In genomic region chr1:207839083-207839413, GRCh38 we compare ENCODE assay signal across 17 cellular contexts.
DNase-seq lines count a peak whose midpoint lies in the region; TF ChIP-seq lines count a peak whose summit lies in the region.
"Had no signal": no experiment of that assay in that cellular context is flagged by ENCODE, and none has a peak within 500 bp of the region (broad histone marks: within the 10 kb centered on the region; RNA-seq: fewer than 3 reads in every experiment).

No MANE protein-coding gene starts in this region.

- no peak overlapping the region for H3K4me3 Mint-ChIP-seq in T-helper 2 cell treated with Interferon-gamma antibody and Interleukin-4, amounts not matched to agents 5 μg/mL and 100 μg/mL, for 36 hours
- H3K4me3 Mint-ChIP-seq: activated B cell treated with CpG ODN at 0.5 μM for 24 hours, IgD-negative memory B cell had no signal

- intact Hi-C loops in dorsolateral prefrontal cortex (cut with DNase I), result no loop called here
- intact Hi-C loops in stomach (cut with DNase I; ENCODE audit: low total_unique reads), result no loop called here

- no peaks in the 10 kb centered on the region for H3K27me3 Mint-ChIP-seq in T-helper 2 cell treated with Interferon-gamma antibody and Interleukin-4, amounts not matched to agents 5 μg/mL and 100 μg/mL, for 36 hours (ENCODE audit: low read depth)
- H3K27me3 Mint-ChIP-seq: activated B cell treated with CpG ODN at 0.5 μM for 24 hours, IgD-negative memory B cell had no signal

- H3K27ac Mint-ChIP-seq in T-helper 2 cell treated with Interferon-gamma antibody and Interleukin-4, amounts not matched to agents 5 μg/mL and 100 μg/mL, for 36 hours, result peak overlapping the region; percentile 47
- H3K27ac Mint-ChIP-seq: activated B cell treated with CpG ODN at 0.5 μM for 24 hours had no signal

- H3K4me3 ChIP-seq in dorsolateral prefrontal cortex (peak overlapping the region in 6 of 59 donors; percentile 16 to 34 (median 23)), stomach (no peak overlapping the region)
- H3K4me3 ChIP-seq: SJSA1 had no signal

- H3K4me1 Mint-ChIP-seq in T-helper 2 cell treated with Interferon-gamma antibody and Interleukin-4, amounts not matched to agents 5 μg/mL and 100 μg/mL, for 36 hours (ENCODE audit: low read depth), result peaks cover 31% of the 10 kb centered on the region

- H3K4me1 ChIP-seq in stomach, result peaks cover 26 to 89% (median 61%) of the 10 kb centered on the region in 4 donors
- H3K4me1 ChIP-seq: SJSA1 had no signal

- no peaks in the 10 kb centered on the region for H3K27me3 ChIP-seq in dorsolateral prefrontal cortex
- no peaks in the 10 kb centered on the region for H3K27me3 ChIP-seq in stomach
- H3K27me3 ChIP-seq: SJSA1 had no signal

- H3K36me3 Mint-ChIP-seq in T-helper 2 cell treated with Interferon-gamma antibody and Interleukin-4, amounts not matched to agents 5 μg/mL and 100 μg/mL, for 36 hours (ENCODE audit: low read depth), result peaks cover 43% of the 10 kb centered on the region

- peak overlapping the region in 54 of 59 donors; percentile 26 to 89 (median 75) for H3K27ac ChIP-seq in dorsolateral prefrontal cortex
- peak overlapping the region; percentile 57 to 97 (median 72) for H3K27ac ChIP-seq in stomach
- H3K27ac ChIP-seq: SJSA1 had no signal

- TF ChIP-seq POLR2A in stomach (IDR thresholded peaks at IDR 0.05), result no peak

- H3K36me3 ChIP-seq in stomach, result peaks cover 0 to 28% (median 3%) of the 10 kb centered on the region in 4 donors
- H3K36me3 ChIP-seq: SJSA1 had no signal

- peak; percentile 17 for DNase-seq in SIG-M5 treated with dmso at 0.1 percent for 504 hours (lab: John Stamatoyannopoulos, UW; ENCODE audit: unreplicated experiment)
- no peak for DNase-seq in SIG-M5 (lab: John Stamatoyannopoulos, UW)
- DNase-seq in T-helper 2 cell treated with Interferon-gamma antibody and Interleukin-4, amounts not matched to agents 5 μg/mL and 100 μg/mL, for 36 hours (ENCODE audit: low spot score), result no peak
- no peak for DNase-seq in dorsolateral prefrontal cortex
- no peak for DNase-seq in stomach
- no peak for DNase-seq in stimulated activated CD4-positive, alpha-beta T cell treated with anti-CD3 and anti-CD28 coated beads, Interleukin-4, amount 100 ng/mL, for 4 hours
- DNase-seq in glomerular visceral epithelial cell (ENCODE audit: extremely low spot score), result no peak
- DNase-seq in activated CD8-positive, alpha-beta memory T cell treated with anti-CD3 and anti-CD28 coated beads for 24 hours, result no peak
- DNase-seq: 8988T, activated B cell treated with CpG ODN at 0.5 μM for 24 hours, activated gamma-delta T cell treated with Interleukin-2 at 50 U/mL for 16 hours, cortex of kidney, NCI-H1694 treated with DMSO at 0.1 percent for 48 hours, NCI-H748 treated with DMSO at 0.1 percent for 48 hours, retina had no signal

- TF ChIP-seq CTCF in dorsolateral prefrontal cortex (IDR thresholded peaks at IDR 0.05 in 54 of 56, conservative IDR thresholded peaks at IDR 0.05 in 2 of 56; ENCODE audit: low read depth in 1 of 56, partially characterized antibody in 56 of 56), result no peak
- no peak for TF ChIP-seq CTCF in stomach (IDR thresholded peaks at IDR 0.05)

- H3K9me3 ChIP-seq in stomach, result no peaks in the 10 kb centered on the region
- H3K9me3 ChIP-seq: SJSA1 had no signal

- no peak for TF ChIP-seq EP300 in stomach (IDR thresholded peaks at IDR 0.05)

- no peaks in the 10 kb centered on the region for H3K9me3 Mint-ChIP-seq in T-helper 2 cell treated with Interferon-gamma antibody and Interleukin-4, amounts not matched to agents 5 μg/mL and 100 μg/mL, for 36 hours
- H3K9me3 Mint-ChIP-seq: activated B cell treated with CpG ODN at 0.5 μM for 24 hours, IgD-negative memory B cell had no signal
